ENCODE assay signal across 17 cellular contexts in the genomic region with DNA sequence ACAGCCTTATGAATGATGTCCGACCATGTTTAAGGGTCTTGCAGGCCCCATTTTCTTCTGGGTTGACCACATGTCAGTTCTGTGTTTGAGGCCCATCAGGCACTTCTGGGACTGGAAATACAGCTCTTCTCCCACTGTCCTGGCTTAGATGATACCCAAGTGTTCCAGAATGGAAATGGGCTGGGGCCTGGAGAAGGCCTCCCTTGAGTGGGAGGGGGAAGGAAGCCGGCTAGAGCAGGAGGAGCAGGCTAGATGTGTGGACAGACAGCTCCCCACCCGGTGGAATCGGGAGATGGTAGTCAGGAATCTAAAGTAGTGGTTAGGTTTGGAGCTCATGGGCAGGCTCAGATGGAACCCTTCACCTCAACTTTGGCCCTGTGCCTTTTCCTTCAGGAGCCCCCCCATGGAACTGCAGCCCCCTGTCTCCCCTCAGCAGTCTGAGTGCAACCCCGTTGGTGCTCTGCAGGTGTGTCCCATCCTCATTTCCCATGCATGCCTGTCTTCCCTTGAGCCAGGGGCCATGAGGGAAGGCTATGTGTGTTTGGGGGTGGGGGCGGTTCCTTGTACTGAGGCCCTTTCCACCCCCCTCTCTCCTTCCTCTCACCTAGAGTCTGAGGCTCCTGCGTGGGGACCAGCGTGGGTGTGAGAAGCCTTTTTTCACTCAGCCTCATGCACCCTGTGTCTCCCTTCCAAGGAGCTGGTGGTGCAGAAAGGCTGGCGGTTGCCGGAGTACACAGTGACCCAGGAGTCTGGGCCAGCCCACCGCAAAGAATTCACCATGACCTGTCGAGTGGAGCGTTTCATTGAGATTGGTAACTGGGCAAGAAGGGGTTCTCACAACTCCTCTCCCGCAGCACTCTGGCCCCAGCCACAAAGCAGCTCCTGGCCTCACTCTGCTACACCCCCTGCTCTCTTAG. TPM values are rescaled to one million over a fixed set of nuclear protein-coding genes. Genes with fewer than 3 reads are reported as not detected.
DNase-seq lines count a peak whose midpoint lies in the region; TF ChIP-seq lines count a peak whose summit lies in the region.
"Had no signal": no experiment of that assay in that cellular context is flagged by ENCODE, and none has a peak within 500 bp of the region (broad histone marks: within the 10 kb centered on the region; RNA-seq: fewer than 3 reads in every experiment).

No MANE protein-coding gene starts in this region.

- H3K9me3 Mint-ChIP-seq in chondrocyte (ENCODE audit: low read depth) = no peaks in the 10 kb centered on the region
- no peaks in the 10 kb centered on the region for H3K9me3 Mint-ChIP-seq in nephron progenitor cell
- H3K9me3 Mint-ChIP-seq: activated naive CD4-positive, alpha-beta T cell treated with anti-CD3 and anti-CD28 coated beads, Interleukin-2, amount 50 U/mL, for 24 hours; naive thymus-derived CD8-positive, alpha-beta T cell had no signal

- peaks cover 5% of the 10 kb centered on the region for H3K36me3 ChIP-seq in cardiac muscle cell
- peaks cover 0 to 16% of the 10 kb centered on the region in 2 donors for H3K36me3 ChIP-seq in vagina
- H3K36me3 ChIP-seq in esophagus muscularis mucosa = peaks cover 8 to 49% (median 33%) of the 10 kb centered on the region in 4 donors
- no peaks in the 10 kb centered on the region for H3K36me3 ChIP-seq in MM.1S (replicated peaks; ENCODE audit: insufficient read depth, low read length)

- H3K27ac Mint-ChIP-seq in chondrocyte (ENCODE audit: unreplicated experiment) (peak overlapping the region; percentile 57), nephron progenitor cell (peak overlapping the region; percentile 82)
- H3K27ac Mint-ChIP-seq: activated naive CD4-positive, alpha-beta T cell treated with anti-CD3 and anti-CD28 coated beads, Interleukin-2, amount 50 U/mL, for 24 hours had no signal

- peaks cover 14% of the 10 kb centered on the region for H3K4me1 ChIP-seq in cardiac muscle cell (ENCODE audit: low read depth)
- H3K4me1 ChIP-seq in vagina = peaks cover 54% of the 10 kb centered on the region
- peaks cover 19 to 59% (median 40%) of the 10 kb centered on the region in 4 donors for H3K4me1 ChIP-seq in esophagus muscularis mucosa
- H3K4me1 ChIP-seq in MM.1S (ENCODE audit: low read length) = peaks cover 13% of the 10 kb centered on the region

- POLR2A ChIA-PET in HEK293T (lab: Yijun Ruan, JAX) = interaction anchor here (1.0 to 1.1 kb wide), 2 partner anchors 123 to 169 kb away, joined by 3 read pairs; a partner anchor contains a TSS

- H3K9me3 ChIP-seq in cardiac muscle cell (ENCODE audit: low read depth) (no peaks in the 10 kb centered on the region), vagina (no peaks in the 10 kb centered on the region), esophagus muscularis mucosa (no peaks in the 10 kb centered on the region), MM.1S (replicated peaks; ENCODE audit: insufficient read depth, low read length) (no peaks in the 10 kb centered on the region)
- H3K9me3 ChIP-seq: SJSA1 had no signal

- H2AFZ ChIP-seq in MM.1S (ENCODE audit: low read length) = no peak overlapping the region

- no peak for TF ChIP-seq EP300 in esophagus muscularis mucosa (IDR thresholded peaks at IDR 0.05)

- peak; percentile 6 for TF ChIP-seq CTCF in cardiac muscle cell (IDR thresholded peaks at IDR 0.05; ENCODE audit: low read depth, low read length)
- TF ChIP-seq CTCF in chondrocyte (IDR thresholded peaks at IDR 0.05) = no peak
- TF ChIP-seq CTCF in nephron progenitor cell (IDR thresholded peaks at IDR 0.05) = no peak
- no peak for TF ChIP-seq CTCF in vagina (IDR thresholded peaks at IDR 0.05)
- no peak for TF ChIP-seq CTCF in esophagus muscularis mucosa (IDR thresholded peaks at IDR 0.05)
- no peak for TF ChIP-seq CTCF in MM.1S (IDR thresholded peaks at IDR 0.05; ENCODE audit: low read length)

- DNase-seq in cardiac muscle cell (ENCODE audit: low read depth in 1 of 2, low spot score in 1 of 2) (peak in 1 of 2 donors; percentile 32), cardiac septum (ENCODE audit: low spot score) (no peak), chondrocyte (ENCODE audit: low spot score) (no peak), nephron progenitor cell (no peak), vagina (ENCODE audit: extremely low spot score in 2 of 2) (no peak), esophagus muscularis mucosa (ENCODE audit: extremely low spot score) (no peak), HEK293T (ENCODE audit: extremely low spot score) (no peak), MM.1S (no peak)
- DNase-seq: naive thymus-derived CD8-positive, alpha-beta T cell; NK-92 treated with Interleukin-12 subunit alpha and Interleukin-12 subunit beta, amount 100 ng/mL, for 24 hours; stimulated activated CD4-positive, alpha-beta T cell treated with anti-CD3 and anti-CD28 coated beads, Interleukin-4, amount 100 ng/mL, for 1 hour had no signal

- H3K27ac ChIP-seq in cardiac muscle cell (no peak overlapping the region), vagina (peak overlapping the region; percentile 34), esophagus muscularis mucosa (replicated peaks in 1 of 4) (peak overlapping the region in 2 of 4 donors; percentile 14 to 23), MM.1S (ENCODE audit: low read length) (no peak overlapping the region)

- peaks cover 3% of the 10 kb centered on the region for H3K36me3 Mint-ChIP-seq in chondrocyte (ENCODE audit: low read depth)
- peaks cover 11% of the 10 kb centered on the region for H3K36me3 Mint-ChIP-seq in nephron progenitor cell (ENCODE audit: low read depth)
- H3K36me3 Mint-ChIP-seq: activated naive CD4-positive, alpha-beta T cell treated with anti-CD3 and anti-CD28 coated beads, Interleukin-2, amount 50 U/mL, for 24 hours had no signal

- peaks cover 9% of the 10 kb centered on the region for H3F3A ChIP-seq in MM.1S (ENCODE audit: insufficient read depth, low read length)

- CTCF ChIA-PET in HEK293T (lab: Yijun Ruan, JAX) = interaction anchor here (0.9 kb wide), 1 partner anchor 152 kb away, joined by 3 read pairs; no protein-coding TSS in a partner anchor

- intact Hi-C loops in cardiac septum (cut with DNase I) = no loop called here
- intact Hi-C loops in vagina (cut with DNase I) = loop anchor here (5.0 kb wide), 1 partner anchor 52 kb away; a partner anchor contains a TSS
- intact Hi-C loops in esophagus muscularis mucosa (cut with DNase I) = no loop called here

- no peak overlapping the region for H3K4me2 ChIP-seq in MM.1S (ENCODE audit: low read depth, low read length)

- no peak overlapping the region for H3K9ac ChIP-seq in MM.1S (ENCODE audit: low read length)

- H3K4me3 Mint-ChIP-seq in chondrocyte (ENCODE audit: unreplicated experiment) (no peak overlapping the region), nephron progenitor cell (no peak overlapping the region)

- WGBS in esophagus muscularis mucosa = 80% methylated on average over 13 of the region's 14 CpGs

- H3K27me3 ChIP-seq in cardiac muscle cell (no peaks in the 10 kb centered on the region), vagina (no peaks in the 10 kb centered on the region), esophagus muscularis mucosa (no peaks in the 10 kb centered on the region), MM.1S (replicated peaks; ENCODE audit: insufficient read depth, low read length) (no peaks in the 10 kb centered on the region)
- H3K27me3 ChIP-seq: SJSA1 had no signal

- peaks cover 35% of the 10 kb centered on the region for H3K79me2 ChIP-seq in MM.1S (ENCODE audit: low read length)

- H3K4me1 Mint-ChIP-seq in chondrocyte (ENCODE audit: low read depth) (peaks cover 49% of the 10 kb centered on the region), nephron progenitor cell (peaks cover 26% of the 10 kb centered on the region)

- H3K9me2 ChIP-seq in MM.1S (replicated peaks; ENCODE audit: insufficient read depth, low read length) = no peaks in the 10 kb centered on the region

- no peaks in the 10 kb centered on the region for H4K20me1 ChIP-seq in MM.1S (ENCODE audit: insufficient read depth, low read length)

- H3K4me3 ChIP-seq in cardiac muscle cell = no peak overlapping the region
- no peak overlapping the region for H3K4me3 ChIP-seq in vagina
- H3K4me3 ChIP-seq in esophagus muscularis mucosa = no peak overlapping the region
- no peak overlapping the region for H3K4me3 ChIP-seq in MM.1S (ENCODE audit: low read length)
- H3K4me3 ChIP-seq: SJSA1 had no signal

- TF ChIP-seq POLR2A in vagina (IDR thresholded peaks at IDR 0.05) = no peak
- no peak for TF ChIP-seq POLR2A in esophagus muscularis mucosa (IDR thresholded peaks at IDR 0.05; ENCODE audit: low read depth)

- H3K27me3 Mint-ChIP-seq in chondrocyte (ENCODE audit: low read depth) (no peaks in the 10 kb centered on the region), nephron progenitor cell (ENCODE audit: low read depth, poor library complexity) (peaks cover 4% of the 10 kb centered on the region)
- H3K27me3 Mint-ChIP-seq: activated naive CD4-positive, alpha-beta T cell treated with anti-CD3 and anti-CD28 coated beads, Interleukin-2, amount 50 U/mL, for 24 hours; naive thymus-derived CD8-positive, alpha-beta T cell had no signal

TF ChIP-seq in HEK293T, 16 proteins besides CTCF, POLR2A, EP300 and RAD21 (continues in another document):
- TF ChIP-seq FOXK2 (IDR thresholded peaks at IDR 0.05) = no peak
- no peak for TF ChIP-seq L3MBTL2 (conservative IDR thresholded peaks at IDR 0.05)
- TF ChIP-seq, protein P1, sequence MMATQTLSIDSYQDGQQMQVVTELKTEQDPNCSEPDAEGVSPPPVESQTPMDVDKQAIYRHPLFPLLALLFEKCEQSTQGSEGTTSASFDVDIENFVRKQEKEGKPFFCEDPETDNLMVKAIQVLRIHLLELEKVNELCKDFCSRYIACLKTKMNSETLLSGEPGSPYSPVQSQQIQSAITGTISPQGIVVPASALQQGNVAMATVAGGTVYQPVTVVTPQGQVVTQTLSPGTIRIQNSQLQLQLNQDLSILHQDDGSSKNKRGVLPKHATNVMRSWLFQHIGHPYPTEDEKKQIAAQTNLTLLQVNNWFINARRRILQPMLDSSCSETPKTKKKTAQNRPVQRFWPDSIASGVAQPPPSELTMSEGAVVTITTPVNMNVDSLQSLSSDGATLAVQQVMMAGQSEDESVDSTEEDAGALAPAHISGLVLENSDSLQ (IDR thresholded peaks at IDR 0.05) = no peak

RNA-seq across cellular contexts. Expression of a gene that starts 3.0 kb away (rescaled TPM):
- not detected in 2 replicates for total RNA-seq in cardiac muscle cell
- not detected in 2 replicates for polyA plus RNA-seq in cardiac muscle cell
- total RNA-seq in cardiac septum = not detected
- total RNA-seq in chondrocyte = 0.92 TPM in 1 of 3 replicates, not detected in the others
- not detected for total RNA-seq in vagina
- total RNA-seq in esophagus muscularis mucosa = not detected
- total RNA-seq: esophagus mucosa; HepG2; left lobe of liver; naive thymus-derived CD8-positive, alpha-beta T cell; right cardiac atrium; SJSA1 had no signal
- polyA plus RNA-seq: HepG2; naive thymus-derived CD8-positive, alpha-beta T cell; right cardiac atrium had no signal

RNA-seq across cellular contexts. Expression of a gene that starts 3.2 kb away (rescaled TPM):
- total RNA-seq in cardiac muscle cell (58.3 and 68.1 TPM in 2 replicates), cardiac septum (11.6 TPM), chondrocyte (23.5 to 34.0 TPM (median 24.1 TPM) in 3 replicates), vagina (17.7 TPM), esophagus muscularis mucosa (10 to 100 TPM; 12.7 to 16.6 (median 12.9) TPM)
- 69.2 and 79.8 TPM in 2 replicates for polyA plus RNA-seq in cardiac muscle cell

RNA-seq across cellular contexts. Expression of a gene that starts 5.0 kb away (rescaled TPM):
- total RNA-seq in cardiac muscle cell (18.5 and 26.1 TPM in 2 replicates), cardiac septum (7.0 TPM), chondrocyte (25.5 to 30.6 TPM (median 26.9 TPM) in 3 replicates), vagina (21.9 TPM), esophagus muscularis mucosa (10 to 100 TPM; 12.6 to 20.1 (median 18.9) TPM)
- 15.1 and 17.6 TPM in 2 replicates for polyA plus RNA-seq in cardiac muscle cell

RNA-seq across cellular contexts. Expression of a gene that starts 52.4 kb away (rescaled TPM):
- 213 and 326 TPM in 2 replicates for total RNA-seq in cardiac muscle cell
- polyA plus RNA-seq in cardiac muscle cell = 114 and 146 TPM in 2 replicates
- 520 TPM for total RNA-seq in cardiac septum
- total RNA-seq in chondrocyte = 601 to 638 TPM (median 611 TPM) in 3 replicates
- total RNA-seq in vagina = 488 TPM
- 100 to 1,000 TPM; 275 to 374 (median 365) TPM for total RNA-seq in esophagus muscularis mucosa
